Comparison of ENCODE assay signal across 14 cellular contexts in genomic region chr7:153835104-153835503, GRCh38.
DNase-seq lines count a peak whose midpoint lies in the region; ATAC-seq, FAIRE-seq and TF ChIP-seq lines count a peak whose summit lies in the region.
"Had no signal": no experiment of that assay in that cellular context is flagged by ENCODE, and none has a peak within 500 bp of the region (broad histone marks: within the 10 kb centered on the region; RNA-seq: fewer than 3 reads in every experiment).

No MANE protein-coding gene starts in this region.

- H3K9me3 Mint-ChIP-seq in immature natural killer cell, result peaks cover 0 to 10% (median 7%) of the 10 kb centered on the region in 6 donors
- H3K9me3 Mint-ChIP-seq: activated naive CD4-positive, alpha-beta T cell treated with anti-CD3 and anti-CD28 coated beads, Interleukin-2, amount 50 U/mL, for 24 hours; stimulated activated effector memory CD8-positive, alpha-beta T cell treated with anti-CD3 and anti-CD28 coated beads, Interleukin-12 subunit alpha, Interleukin-12 subunit beta, amount 100 ng/mL, for 72 hours had no signal

- H3K4me3 Mint-ChIP-seq in immature natural killer cell, result no peak overlapping the region
- H3K4me3 Mint-ChIP-seq: activated CD4-positive, alpha-beta memory T cell treated with anti-CD3 and anti-CD28 coated beads, Interleukin-2, amount 10 ng/mL, durations not matched to agents 7 days and 5 days; activated naive CD4-positive, alpha-beta T cell treated with anti-CD3 and anti-CD28 coated beads, Interleukin-2, amount 50 U/mL, for 24 hours; GM23338; stimulated activated effector memory CD8-positive, alpha-beta T cell treated with anti-CD3 and anti-CD28 coated beads, Interleukin-12 subunit alpha, Interleukin-12 subunit beta, amount 100 ng/mL, for 72 hours had no signal

- no peak for TF ChIP-seq POLR2A in NB4 (IDR thresholded peaks at IDR 0.05; ENCODE audit: extremely low read depth, insufficient read length)

- no peaks in the 10 kb centered on the region for H3K9me3 ChIP-seq in pancreas

- no peak overlapping the region for H3K4me3 ChIP-seq in NB4 (ENCODE audit: low read depth, low read length)
- H3K4me3 ChIP-seq in bronchial epithelial cell (ENCODE audit: low read depth, low read length), result no peak overlapping the region
- no peak overlapping the region for H3K4me3 ChIP-seq in pancreas
- H3K4me3 ChIP-seq in brain microvascular endothelial cell (ENCODE audit: low read depth, low read length), result no peak overlapping the region
- H3K4me3 ChIP-seq: GM23338 had no signal

- intact Hi-C loops in pancreas (cut with DNase I), result no loop called here

- H3K27me3 ChIP-seq in bronchial epithelial cell (ENCODE audit: control insufficient read depth, insufficient read depth, low read length), result no peaks in the 10 kb centered on the region
- no peaks in the 10 kb centered on the region for H3K27me3 ChIP-seq in pancreas
- H3K27me3 ChIP-seq in brain microvascular endothelial cell (replicated peaks), result no peaks in the 10 kb centered on the region

- H3K27me3 Mint-ChIP-seq in immature natural killer cell (ENCODE audit: low read depth in 3 of 3), result no peaks in the 10 kb centered on the region
- H3K27me3 Mint-ChIP-seq: activated CD4-positive, alpha-beta memory T cell treated with anti-CD3 and anti-CD28 coated beads, Interleukin-2, amount 10 ng/mL, durations not matched to agents 7 days and 5 days; activated naive CD4-positive, alpha-beta T cell treated with anti-CD3 and anti-CD28 coated beads, Interleukin-2, amount 50 U/mL, for 24 hours had no signal

- ATAC-seq in pancreas, result peak in 3 of 4 donors; percentile 36 to 72 (median 67)
- ATAC-seq: GM23338; stimulated activated effector memory CD8-positive, alpha-beta T cell treated with anti-CD3 and anti-CD28 coated beads, Interleukin-12 subunit alpha, Interleukin-12 subunit beta, amount 100 ng/mL, for 72 hours had no signal

- H3K4me1 ChIP-seq in pancreas, result no peaks in the 10 kb centered on the region

- in situ Hi-C loops in GM13977 (cut with MboI; ENCODE audit: low pct_unique_long_range_greater_than_20kb, low sequenced_read_pairs, unreplicated experiment), result no loop called here
- in situ Hi-C loops in brain microvascular endothelial cell (cut with HindIII; ENCODE audit: low pct_ligation_motif_present, low sequenced_read_pairs), result no loop called here

- TF ChIP-seq CTCF in NB4 (IDR thresholded peaks at IDR 0.05; ENCODE audit: low read depth, low read length), result no peak
- no peak for TF ChIP-seq CTCF in bronchial epithelial cell (IDR thresholded peaks at IDR 0.05; ENCODE audit: insufficient read depth, low read length, severe bottlenecking)
- TF ChIP-seq CTCF in pancreas (IDR thresholded peaks at IDR 0.05), result no peak
- TF ChIP-seq CTCF in GM13977 (IDR thresholded peaks at IDR 0.05; ENCODE audit: extremely low read depth, insufficient read depth, missing control alignments), result no peak
- TF ChIP-seq CTCF in brain microvascular endothelial cell (IDR thresholded peaks at IDR 0.05; ENCODE audit: low read depth, low read length, missing control alignments), result no peak

- H3K36me3 ChIP-seq in bronchial epithelial cell (ENCODE audit: control insufficient read depth, insufficient read depth, low read length) (no peaks in the 10 kb centered on the region), pancreas (no peaks in the 10 kb centered on the region), brain microvascular endothelial cell (replicated peaks) (no peaks in the 10 kb centered on the region)

- no peak overlapping the region for H3K27ac Mint-ChIP-seq in immature natural killer cell
- H3K27ac Mint-ChIP-seq: activated CD4-positive, alpha-beta memory T cell treated with anti-CD3 and anti-CD28 coated beads, Interleukin-2, amount 10 ng/mL, durations not matched to agents 7 days and 5 days; activated naive CD4-positive, alpha-beta T cell treated with anti-CD3 and anti-CD28 coated beads, Interleukin-2, amount 50 U/mL, for 24 hours; GM23338; stimulated activated effector memory CD8-positive, alpha-beta T cell treated with anti-CD3 and anti-CD28 coated beads, Interleukin-12 subunit alpha, Interleukin-12 subunit beta, amount 100 ng/mL, for 72 hours had no signal

- DNase-seq in HT-29 (ENCODE audit: low spot score) (peak; percentile 42), NB4 (ENCODE audit: low read depth) (peak; percentile 15), bronchial epithelial cell (ENCODE audit: low read depth) (peak; percentile 23), pancreas (no peak), immature natural killer cell (no peak), GM13977 (ENCODE audit: low spot score) (no peak), brain microvascular endothelial cell (no peak)
- DNase-seq: activated CD4-positive, alpha-beta memory T cell treated with anti-CD3 and anti-CD28 coated beads, Interleukin-2, amount 10 ng/mL, durations not matched to agents 7 days and 5 days; NCI-H510A treated with DMSO at 0.1 percent for 48 hours; occipital lobe; T-helper 1 cell had no signal

- no peak overlapping the region for H3K27ac ChIP-seq in pancreas
- H3K27ac ChIP-seq in brain microvascular endothelial cell, result no peak overlapping the region

- no peak for FAIRE-seq in bronchial epithelial cell (lab: Jason Lieb, UNC)
- FAIRE-seq in pancreas (lab: Jason Lieb, UNC), result no peak

- H3K36me3 Mint-ChIP-seq in immature natural killer cell, result no peaks in the 10 kb centered on the region
- H3K36me3 Mint-ChIP-seq: activated naive CD4-positive, alpha-beta T cell treated with anti-CD3 and anti-CD28 coated beads, Interleukin-2, amount 50 U/mL, for 24 hours; stimulated activated effector memory CD8-positive, alpha-beta T cell treated with anti-CD3 and anti-CD28 coated beads, Interleukin-12 subunit alpha, Interleukin-12 subunit beta, amount 100 ng/mL, for 72 hours had no signal

- WGBS in pancreas, 2 donors, result 27 to 29% methylated on average over 4 of the region's 4 CpGs

- H3K4me1 Mint-ChIP-seq in immature natural killer cell, result no peaks in the 10 kb centered on the region
- H3K4me1 Mint-ChIP-seq: activated CD4-positive, alpha-beta memory T cell treated with anti-CD3 and anti-CD28 coated beads, Interleukin-2, amount 10 ng/mL, durations not matched to agents 7 days and 5 days; activated naive CD4-positive, alpha-beta T cell treated with anti-CD3 and anti-CD28 coated beads, Interleukin-2, amount 50 U/mL, for 24 hours; GM23338; stimulated activated effector memory CD8-positive, alpha-beta T cell treated with anti-CD3 and anti-CD28 coated beads, Interleukin-12 subunit alpha, Interleukin-12 subunit beta, amount 100 ng/mL, for 72 hours had no signal

Comparison
In these comparisons a context has a peak if more than half of its experiments do, and no peak if none do; other contexts are left out.
1. DNase-seq: peak in HT-29 (single experiment), NB4 (single experiment) and bronchial epithelial cell (single experiment); none in pancreas (0 of 6), immature natural killer cell (0 of 3), GM13977 (single experiment) and brain microvascular endothelial cell (single experiment).